In the genomic region with DNA sequence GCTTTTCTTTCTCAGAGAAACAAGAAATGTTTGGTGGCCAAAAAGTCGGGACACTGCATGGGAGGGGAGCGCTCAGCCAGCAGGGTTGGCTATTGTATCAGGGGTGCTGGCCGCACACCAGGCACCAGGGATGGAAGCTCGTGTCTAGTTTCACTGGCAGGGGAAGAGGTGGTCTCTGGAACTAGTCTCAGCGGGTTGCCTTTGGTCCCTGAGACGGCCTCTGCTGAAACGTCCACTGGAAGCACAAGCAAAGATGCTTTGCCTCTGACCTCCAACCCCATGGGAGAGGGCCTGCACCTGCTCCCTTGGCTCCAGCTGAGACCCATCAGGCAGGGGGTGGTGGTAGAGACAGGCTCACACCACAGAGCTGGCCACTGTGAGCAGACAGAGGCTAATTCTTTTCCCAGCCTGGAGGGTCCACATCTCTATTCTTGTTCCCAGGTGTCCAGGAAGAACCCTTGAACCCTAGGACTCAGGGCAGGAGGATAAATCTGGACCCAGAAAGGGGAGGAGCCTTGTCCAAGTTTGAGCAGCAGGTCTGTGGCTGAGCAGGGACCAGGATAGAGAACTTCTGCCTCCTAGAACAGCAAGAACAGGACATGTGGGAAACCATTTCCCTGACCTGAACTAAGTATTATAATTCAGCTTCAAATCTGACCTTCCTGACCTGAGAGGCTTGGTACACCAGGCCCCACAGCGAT, we compare ENCODE assay signal across 1 cellular context.
TF ChIP-seq lines count a peak whose summit lies in the region.

No MANE protein-coding gene starts in this region.

TF ChIP-seq in HepG2, 621 proteins besides CTCF, POLR2A, EP300 and RAD21 (continued from another document):
- TF ChIP-seq, protein P1, sequence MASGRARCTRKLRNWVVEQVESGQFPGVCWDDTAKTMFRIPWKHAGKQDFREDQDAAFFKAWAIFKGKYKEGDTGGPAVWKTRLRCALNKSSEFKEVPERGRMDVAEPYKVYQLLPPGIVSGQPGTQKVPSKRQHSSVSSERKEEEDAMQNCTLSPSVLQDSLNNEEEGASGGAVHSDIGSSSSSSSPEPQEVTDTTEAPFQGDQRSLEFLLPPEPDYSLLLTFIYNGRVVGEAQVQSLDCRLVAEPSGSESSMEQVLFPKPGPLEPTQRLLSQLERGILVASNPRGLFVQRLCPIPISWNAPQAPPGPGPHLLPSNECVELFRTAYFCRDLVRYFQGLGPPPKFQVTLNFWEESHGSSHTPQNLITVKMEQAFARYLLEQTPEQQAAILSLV (CRISPR knock-in tag; IDR thresholded peaks at IDR 0.05; ENCODE audit: borderline replicate concordance), result no peak
- TF ChIP-seq, protein P2, sequence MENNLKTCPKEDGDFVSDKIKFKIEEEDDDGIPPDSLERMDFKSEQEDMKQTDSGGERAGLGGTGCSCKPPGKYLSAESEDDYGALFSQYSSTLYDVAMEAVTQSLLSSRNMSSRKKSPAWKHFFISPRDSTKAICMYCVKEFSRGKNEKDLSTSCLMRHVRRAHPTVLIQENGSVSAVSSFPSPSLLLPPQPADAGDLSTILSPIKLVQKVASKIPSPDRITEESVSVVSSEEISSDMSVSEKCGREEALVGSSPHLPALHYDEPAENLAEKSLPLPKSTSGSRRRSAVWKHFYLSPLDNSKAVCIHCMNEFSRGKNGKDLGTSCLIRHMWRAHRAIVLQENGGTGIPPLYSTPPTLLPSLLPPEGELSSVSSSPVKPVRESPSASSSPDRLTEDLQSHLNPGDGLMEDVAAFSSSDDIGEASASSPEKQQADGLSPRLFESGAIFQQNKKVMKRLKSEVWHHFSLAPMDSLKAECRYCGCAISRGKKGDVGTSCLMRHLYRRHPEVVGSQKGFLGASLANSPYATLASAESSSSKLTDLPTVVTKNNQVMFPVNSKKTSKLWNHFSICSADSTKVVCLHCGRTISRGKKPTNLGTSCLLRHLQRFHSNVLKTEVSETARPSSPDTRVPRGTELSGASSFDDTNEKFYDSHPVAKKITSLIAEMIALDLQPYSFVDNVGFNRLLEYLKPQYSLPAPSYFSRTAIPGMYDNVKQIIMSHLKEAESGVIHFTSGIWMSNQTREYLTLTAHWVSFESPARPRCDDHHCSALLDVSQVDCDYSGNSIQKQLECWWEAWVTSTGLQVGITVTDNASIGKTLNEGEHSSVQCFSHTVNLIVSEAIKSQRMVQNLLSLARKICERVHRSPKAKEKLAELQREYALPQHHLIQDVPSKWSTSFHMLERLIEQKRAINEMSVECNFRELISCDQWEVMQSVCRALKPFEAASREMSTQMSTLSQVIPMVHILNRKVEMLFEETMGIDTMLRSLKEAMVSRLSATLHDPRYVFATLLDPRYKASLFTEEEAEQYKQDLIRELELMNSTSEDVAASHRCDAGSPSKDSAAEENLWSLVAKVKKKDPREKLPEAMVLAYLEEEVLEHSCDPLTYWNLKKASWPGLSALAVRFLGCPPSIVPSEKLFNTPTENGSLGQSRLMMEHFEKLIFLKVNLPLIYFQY (CRISPR knock-in tag; IDR thresholded peaks at IDR 0.05; ENCODE audit: borderline replicate concordance), result no peak
